ENCODE assay signal across 9 cellular contexts in the genomic region with DNA sequence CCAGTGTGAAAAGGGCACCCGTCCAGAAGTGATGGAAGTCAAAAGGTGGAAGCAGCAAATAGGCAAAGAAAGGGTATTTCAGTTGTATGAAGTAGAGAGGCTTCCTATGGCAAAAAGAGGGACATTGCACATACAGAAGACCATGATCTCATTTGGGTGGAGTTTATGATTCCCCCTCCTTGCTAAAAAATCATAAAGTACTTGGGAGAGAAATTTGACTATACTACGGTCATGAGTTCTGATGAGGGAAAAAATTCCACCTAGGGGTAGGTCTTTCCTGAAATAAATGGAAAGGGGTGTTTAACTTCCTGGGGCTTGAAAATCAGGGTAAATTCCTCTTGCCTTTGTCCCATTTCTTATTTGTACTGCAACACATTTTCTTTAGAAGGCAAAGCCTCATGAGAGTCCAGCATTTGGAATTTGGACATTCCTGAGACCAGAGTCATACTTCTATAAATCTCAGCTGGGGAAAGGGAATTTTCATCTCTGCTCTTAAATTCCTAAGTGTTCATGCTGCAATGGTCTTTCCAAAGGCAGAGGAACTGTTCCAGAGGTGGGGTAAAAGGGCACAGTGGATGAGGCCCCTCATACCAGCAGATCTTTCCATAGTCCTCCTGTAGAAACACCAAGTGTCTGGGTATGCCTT. TPM values are rescaled to one million over a fixed set of nuclear protein-coding genes. Genes with fewer than 3 reads are reported as not detected.
DNase-seq lines count a peak whose midpoint lies in the region; ATAC-seq and TF ChIP-seq lines count a peak whose summit lies in the region.
"Had no signal": no experiment of that assay in that cellular context is flagged by ENCODE, and none has a peak within 500 bp of the region (broad histone marks: within the 10 kb centered on the region; RNA-seq: fewer than 3 reads in every experiment).

No MANE protein-coding gene starts in this region.

- H3K4me1 Mint-ChIP-seq in HFFc6 (ENCODE audit: low read depth) (peaks cover 100% of the 10 kb centered on the region), MCF 10A (ENCODE audit: insufficient read depth, unreplicated experiment) (peaks cover 68% of the 10 kb centered on the region)

- H3K27me3 Mint-ChIP-seq in HFFc6 (ENCODE audit: insufficient read depth): no peaks in the 10 kb centered on the region; the same call in 1 of the 2 replicates
- no peaks in the 10 kb centered on the region for H3K27me3 Mint-ChIP-seq in MCF 10A (ENCODE audit: insufficient read depth, unreplicated experiment)

- TF ChIP-seq CTCF in HFFc6 (IDR thresholded peaks at IDR 0.05): no peak
- TF ChIP-seq CTCF in MCF 10A (IDR thresholded peaks at IDR 0.05; ENCODE audit: unreplicated experiment): no peak

- peak overlapping the region; percentile 83 for H3K27ac Mint-ChIP-seq in HFFc6
- peak overlapping the region; percentile 86 for H3K27ac Mint-ChIP-seq in MCF 10A (ENCODE audit: low read depth, unreplicated experiment)
- H3K27ac Mint-ChIP-seq: activated T-helper 2 cell treated with anti-CD3 and anti-CD28 coated beads, Interferon-gamma antibody, Interleukin-2, Interleukin-4, amounts not matched to agents 10 μg/mL and 5 μg/mL and 100 μg/mL, durations not matched to agents 14 hours and 24 hours and 36 hours had no signal

- POLR2A ChIA-PET in MCF 10A (lab: Yijun Ruan, JAX): interaction anchor here (0.6 to 16.0 kb wide), 6 partner anchors 9 to 395 kb away, joined by 3 to 343 read pairs (median 5); no protein-coding TSS in a partner anchor

- peak; percentile 78 for DNase-seq in HFFc6
- peak; percentile 63 for DNase-seq in MCF 10A (ENCODE audit: unreplicated experiment)
- peak; percentile 78 for DNase-seq in iris pigment epithelial cell (ENCODE audit: low read depth)
- DNase-seq in stromal cell of bone marrow (ENCODE audit: low read depth): peak; percentile 79
- DNase-seq in SK-N-DZ (ENCODE audit: low spot score): no peak

- H3K36me3 Mint-ChIP-seq in HFFc6 (ENCODE audit: low read depth) (peaks cover 14% of the 10 kb centered on the region), MCF 10A (ENCODE audit: insufficient read depth, unreplicated experiment) (no peaks in the 10 kb centered on the region)

- ATAC-seq in GM18498 (IDR thresholded peaks at IDR 0.05; ENCODE audit: unreplicated experiment) (no peak), GM21528 (IDR thresholded peaks at IDR 0.05; ENCODE audit: low FRiP score, unreplicated experiment) (no peak), HG02678 (IDR thresholded peaks at IDR 0.05; ENCODE audit: unreplicated experiment) (no peak)

- CTCF ChIA-PET in MCF 10A (lab: Yijun Ruan, JAX): interaction anchor here (1.2 to 4.4 kb wide), 2 partner anchors 56 kb away, joined by 4 to 33 read pairs; no protein-coding TSS in a partner anchor

- intact Hi-C loops in MCF 10A (cut with micrococcal nuclease): no loop called here

- H3K9me3 Mint-ChIP-seq in HFFc6: no peaks in the 10 kb centered on the region
- no peaks in the 10 kb centered on the region for H3K9me3 Mint-ChIP-seq in MCF 10A (ENCODE audit: unreplicated experiment)
- H3K9me3 Mint-ChIP-seq: activated T-helper 2 cell treated with anti-CD3 and anti-CD28 coated beads, Interferon-gamma antibody, Interleukin-2, Interleukin-4, amounts not matched to agents 10 μg/mL and 5 μg/mL and 100 μg/mL, durations not matched to agents 14 hours and 24 hours and 36 hours had no signal

- H3K4me3 Mint-ChIP-seq in HFFc6 (peak overlapping the region; percentile 67), MCF 10A (ENCODE audit: unreplicated experiment) (peak overlapping the region; percentile 55)

- BruUV-seq in MCF 10A (replicated peaks; lab: Mats Ljungman, UMichigan): no TSS peak

RNA-seq across cellular contexts. Expression of a gene that starts 5.8 kb away (rescaled TPM):
- 10 to 100 TPM; 22.2 to 28.4 (median 25.8) TPM for total RNA-seq in HFFc6 (2021; fragmentation: NEBNext Ultra II Directional; extraction: Animal tissue kit (Norgen Biotek cat#: 25700))
- total RNA-seq in MCF 10A (2022): 67.3 and 92.8 TPM in 2 replicates
- 36.6 and 48.7 TPM in 2 replicates for polyA plus RNA-seq in SK-N-DZ (2014; cell fraction: cytosol; rRNA removed)
- polyA plus RNA-seq in SK-N-DZ (2014; cell fraction: nucleus; rRNA removed): 22.8 and 33.8 TPM in 2 replicates

RNA-seq across cellular contexts. Expression of a gene that starts 6.2 kb away (rescaled TPM):
- 10 to 100 TPM; 29.2 to 41.0 (median 32.1) TPM for total RNA-seq in HFFc6 (2021; fragmentation: NEBNext Ultra II Directional; extraction: Animal tissue kit (Norgen Biotek cat#: 25700))
- 31.0 and 31.7 TPM in 2 replicates for total RNA-seq in MCF 10A (2022)
- 4.4 and 7.9 TPM in 2 replicates for polyA plus RNA-seq in SK-N-DZ (2014; cell fraction: cytosol; rRNA removed)
- 5.9 and 6.6 TPM in 2 replicates for polyA plus RNA-seq in SK-N-DZ (2014; cell fraction: nucleus; rRNA removed)
